ENCODE assay signal across 1 cellular context in genomic region chr6:139984317-139984716, GRCh38.
TF ChIP-seq lines count a peak whose summit lies in the region.

No MANE protein-coding gene starts in this region.

TF ChIP-seq in IMR-90, 13 proteins besides CTCF, POLR2A, EP300 and RAD21 (continued from another document):
- TF ChIP-seq RCOR1 (IDR thresholded peaks at IDR 0.05; ENCODE audit: insufficient replicate concordance, low read length) (no peak), CHD1 (IDR thresholded peaks at IDR 0.05; ENCODE audit: low read depth, low read length) (no peak), FOS (IDR thresholded peaks at IDR 0.05; ENCODE audit: low read depth, low read length) (no peak), BHLHE40 (IDR thresholded peaks at IDR 0.05; ENCODE audit: low read depth, low read length) (no peak), RFX5 (IDR thresholded peaks at IDR 0.05; ENCODE audit: low read depth, low read length) (no peak), NFE2L2 (IDR thresholded peaks at IDR 0.05; ENCODE audit: low read depth, low read length) (no peak), USF2 (IDR thresholded peaks at IDR 0.05; ENCODE audit: low read depth, low read length) (no peak), SMC3 (IDR thresholded peaks at IDR 0.05; ENCODE audit: low read depth, low read length) (no peak)
